ENCODE assay signal across 1 cellular context in the genomic region with DNA sequence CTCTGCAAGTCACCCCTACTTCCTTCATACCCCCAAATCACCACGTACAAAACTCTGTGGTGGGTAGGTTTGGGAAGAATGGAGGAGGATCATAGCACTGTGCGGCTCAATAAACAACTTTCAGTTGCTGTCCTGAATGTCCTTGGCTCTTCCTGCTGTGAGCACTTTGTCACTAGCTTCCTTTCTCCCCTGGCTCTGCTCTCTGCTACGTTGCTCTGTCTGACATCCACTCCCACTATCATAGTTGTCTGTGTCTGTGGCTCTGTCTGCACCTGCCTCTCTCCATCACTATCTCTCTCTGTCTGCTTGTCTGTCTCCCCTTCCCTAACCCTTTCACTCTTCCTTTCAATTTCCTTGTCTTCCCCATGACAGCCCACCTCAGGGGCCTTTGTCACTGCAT.
TF ChIP-seq lines count a peak whose summit lies in the region.

No MANE protein-coding gene starts in this region.

TF ChIP-seq in GM12878, 131 proteins besides CTCF, POLR2A, EP300 and RAD21 (continued from another document):
- TF ChIP-seq, protein P1, sequence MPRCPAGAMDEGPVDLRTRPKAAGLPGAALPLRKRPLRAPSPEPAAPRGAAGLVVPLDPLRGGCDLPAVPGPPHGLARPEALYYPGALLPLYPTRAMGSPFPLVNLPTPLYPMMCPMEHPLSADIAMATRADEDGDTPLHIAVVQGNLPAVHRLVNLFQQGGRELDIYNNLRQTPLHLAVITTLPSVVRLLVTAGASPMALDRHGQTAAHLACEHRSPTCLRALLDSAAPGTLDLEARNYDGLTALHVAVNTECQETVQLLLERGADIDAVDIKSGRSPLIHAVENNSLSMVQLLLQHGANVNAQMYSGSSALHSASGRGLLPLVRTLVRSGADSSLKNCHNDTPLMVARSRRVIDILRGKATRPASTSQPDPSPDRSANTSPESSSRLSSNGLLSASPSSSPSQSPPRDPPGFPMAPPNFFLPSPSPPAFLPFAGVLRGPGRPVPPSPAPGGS (IDR thresholded peaks at IDR 0.05; ENCODE audit: borderline replicate concordance, insufficient read depth, low read depth, low read length, poor library complexity, severe bottlenecking): no peak
- TF ChIP-seq IKZF2 (IDR thresholded peaks at IDR 0.05) (no peak), SMARCA5 (IDR thresholded peaks at IDR 0.05) (no peak), KDM1A (IDR thresholded peaks at IDR 0.05; ENCODE audit: borderline replicate concordance) (no peak), BMI1 (IDR thresholded peaks at IDR 0.05; ENCODE audit: borderline replicate concordance) (no peak)
- TF ChIP-seq, protein P2, sequence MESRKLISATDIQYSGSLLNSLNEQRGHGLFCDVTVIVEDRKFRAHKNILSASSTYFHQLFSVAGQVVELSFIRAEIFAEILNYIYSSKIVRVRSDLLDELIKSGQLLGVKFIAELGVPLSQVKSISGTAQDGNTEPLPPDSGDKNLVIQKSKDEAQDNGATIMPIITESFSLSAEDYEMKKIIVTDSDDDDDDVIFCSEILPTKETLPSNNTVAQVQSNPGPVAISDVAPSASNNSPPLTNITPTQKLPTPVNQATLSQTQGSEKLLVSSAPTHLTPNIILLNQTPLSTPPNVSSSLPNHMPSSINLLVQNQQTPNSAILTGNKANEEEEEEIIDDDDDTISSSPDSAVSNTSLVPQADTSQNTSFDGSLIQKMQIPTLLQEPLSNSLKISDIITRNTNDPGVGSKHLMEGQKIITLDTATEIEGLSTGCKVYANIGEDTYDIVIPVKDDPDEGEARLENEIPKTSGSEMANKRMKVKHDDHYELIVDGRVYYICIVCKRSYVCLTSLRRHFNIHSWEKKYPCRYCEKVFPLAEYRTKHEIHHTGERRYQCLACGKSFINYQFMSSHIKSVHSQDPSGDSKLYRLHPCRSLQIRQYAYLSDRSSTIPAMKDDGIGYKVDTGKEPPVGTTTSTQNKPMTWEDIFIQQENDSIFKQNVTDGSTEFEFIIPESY (IDR thresholded peaks at IDR 0.05): no peak
- TF ChIP-seq, protein P3, sequence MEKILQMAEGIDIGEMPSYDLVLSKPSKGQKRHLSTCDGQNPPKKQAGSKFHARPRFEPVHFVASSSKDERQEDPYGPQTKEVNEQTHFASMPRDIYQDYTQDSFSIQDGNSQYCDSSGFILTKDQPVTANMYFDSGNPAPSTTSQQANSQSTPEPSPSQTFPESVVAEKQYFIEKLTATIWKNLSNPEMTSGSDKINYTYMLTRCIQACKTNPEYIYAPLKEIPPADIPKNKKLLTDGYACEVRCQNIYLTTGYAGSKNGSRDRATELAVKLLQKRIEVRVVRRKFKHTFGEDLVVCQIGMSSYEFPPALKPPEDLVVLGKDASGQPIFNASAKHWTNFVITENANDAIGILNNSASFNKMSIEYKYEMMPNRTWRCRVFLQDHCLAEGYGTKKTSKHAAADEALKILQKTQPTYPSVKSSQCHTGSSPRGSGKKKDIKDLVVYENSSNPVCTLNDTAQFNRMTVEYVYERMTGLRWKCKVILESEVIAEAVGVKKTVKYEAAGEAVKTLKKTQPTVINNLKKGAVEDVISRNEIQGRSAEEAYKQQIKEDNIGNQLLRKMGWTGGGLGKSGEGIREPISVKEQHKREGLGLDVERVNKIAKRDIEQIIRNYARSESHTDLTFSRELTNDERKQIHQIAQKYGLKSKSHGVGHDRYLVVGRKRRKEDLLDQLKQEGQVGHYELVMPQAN (conservative IDR thresholded peaks at IDR 0.05): no peak
